In genomic region chr10:70493660-70494234, GRCh38 we compare ENCODE assay signal across 9 cellular contexts. TPM values are rescaled to one million over a fixed set of nuclear protein-coding genes. Genes with fewer than 3 reads are reported as not detected.
DNase-seq lines count a peak whose midpoint lies in the region; ATAC-seq, FAIRE-seq and TF ChIP-seq lines count a peak whose summit lies in the region.
"Had no signal": no experiment of that assay in that cellular context is flagged by ENCODE, and none has a peak within 500 bp of the region (broad histone marks: within the 10 kb centered on the region; RNA-seq: fewer than 3 reads in every experiment).

No MANE protein-coding gene starts in this region.

- no peak for TF ChIP-seq POLR2A in NB4 (IDR thresholded peaks at IDR 0.05; ENCODE audit: extremely low read depth, insufficient read length)

- peak; percentile 87 for DNase-seq in H7
- peak; percentile 84 for DNase-seq in NB4 (ENCODE audit: low read depth)
- no peak for DNase-seq in NCI-H2107 (lab: John Stamatoyannopoulos, UW)
- no peak for DNase-seq in HTR-8/SVneo (ENCODE audit: insufficient read length, low spot score)
- no peak for DNase-seq in stimulated activated CD4-positive, alpha-beta T cell treated with anti-CD3 and anti-CD28 coated beads, Interleukin-1b, Interleukin-23, amount 100 ng/mL, for 48 hours
- DNase-seq in AG08395 (ENCODE audit: low spot score) = no peak

- TF ChIP-seq CTCF in NB4 (IDR thresholded peaks at IDR 0.05; ENCODE audit: low read depth, low read length) = no peak

- peaks cover 15% of the 10 kb centered on the region for H3K4me1 ChIP-seq in iPS-15b (ENCODE audit: control insufficient read depth, insufficient read depth, low read length)

- H3K4me3 ChIP-seq in H7 (ENCODE audit: insufficient read depth, low read depth, low read length) = no peak overlapping the region
- peak overlapping the region; percentile 33 for H3K4me3 ChIP-seq in NB4 (ENCODE audit: low read depth, low read length)
- H3K4me3 ChIP-seq in iPS-15b (ENCODE audit: low read depth, low read length) = no peak overlapping the region
- H3K4me3 ChIP-seq: cardiac muscle cell had no signal

- H3K27me3 ChIP-seq in H7 (ENCODE audit: control insufficient read depth, insufficient read depth, low read length) = no peaks in the 10 kb centered on the region
- H3K27me3 ChIP-seq in iPS-15b (ENCODE audit: control insufficient read depth, insufficient read depth, low read length) = no peaks in the 10 kb centered on the region
- H3K27me3 ChIP-seq: cardiac muscle cell had no signal

- H3K36me3 ChIP-seq in H7 (replicated peaks; ENCODE audit: control insufficient read depth, insufficient read depth, low read length) (no peaks in the 10 kb centered on the region), iPS-15b (ENCODE audit: control insufficient read depth, insufficient read depth, low read length) (no peaks in the 10 kb centered on the region)
- H3K36me3 ChIP-seq: cardiac muscle cell had no signal

- peak; percentile 38 for ATAC-seq in GM18519 (IDR thresholded peaks at IDR 0.05; ENCODE audit: low FRiP score, unreplicated experiment)

- H3K9ac ChIP-seq in iPS-15b (ENCODE audit: low read depth, low read length) = peak overlapping the region; percentile 3

- FAIRE-seq in HTR-8/SVneo (lab: Jason Lieb, UNC) = no peak

- no peaks in the 10 kb centered on the region for H3K9me3 ChIP-seq in iPS-15b (ENCODE audit: control insufficient read depth, insufficient read depth, low read length)

RNA-seq across cellular contexts. Expression of gene PALD1, which starts 15.2 kb away (rescaled TPM):
- total RNA-seq in H7 (2014; rRNA removed; shearing (Covaris generic)) = 51.9 and 53.2 TPM in 2 replicates

RNA-seq across cellular contexts. Expression of gene NODAL, which starts 52.3 kb away (rescaled TPM):
- 151 and 252 TPM in 2 replicates for total RNA-seq in H7 (2014; rRNA removed; shearing (Covaris generic))

Comparison
In these comparisons a context has a peak if more than half of its experiments do, and no peak if none do; other contexts are left out.
1. DNase-seq: peak in H7 (single experiment) and NB4 (single experiment); none in NCI-H2107 (single experiment), HTR-8/SVneo (single experiment), stimulated activated CD4-positive, alpha-beta T cell treated with anti-CD3 and anti-CD28 coated beads, Interleukin-1b, Interleukin-23, amount 100 ng/mL, for 48 hours (single experiment) and AG08395 (single experiment).